Comparison of ENCODE assay signal across 9 cellular contexts in genomic region chr3:33058780-33059179, GRCh38.
"Had no signal": no experiment of that assay in that cellular context is flagged by ENCODE, and none has a peak within 500 bp of the region (broad histone marks: within the 10 kb centered on the region; RNA-seq: fewer than 3 reads in every experiment).

No MANE protein-coding gene starts in this region.

- H3K9me3 Mint-ChIP-seq: neural crest cell had no signal

- H3K4me3 Mint-ChIP-seq: neural crest cell had no signal

- DNase-seq: activated naive CD4-positive, alpha-beta T cell treated with anti-CD3 and anti-CD28 coated beads, Interleukin-2, amount 50 U/mL, for 16 hours; activated T-cell treated with anti-CD3 and anti-CD28 coated beads, Interleukin-2, amount 50 U/mL, for 1 hour; adrenal gland; psoas muscle; stimulated activated CD4-positive, alpha-beta T cell treated with anti-CD3 and anti-CD28 coated beads, Interleukin-1b, Interleukin-23, amount 100 ng/mL, for 48 hours; thyroid gland had no signal

- H3K4me1 Mint-ChIP-seq: neural crest cell had no signal

- ATAC-seq: left lobe of liver, psoas muscle, sciatic nerve had no signal
